ENCODE assay signal across 8 cellular contexts in the genomic region with DNA sequence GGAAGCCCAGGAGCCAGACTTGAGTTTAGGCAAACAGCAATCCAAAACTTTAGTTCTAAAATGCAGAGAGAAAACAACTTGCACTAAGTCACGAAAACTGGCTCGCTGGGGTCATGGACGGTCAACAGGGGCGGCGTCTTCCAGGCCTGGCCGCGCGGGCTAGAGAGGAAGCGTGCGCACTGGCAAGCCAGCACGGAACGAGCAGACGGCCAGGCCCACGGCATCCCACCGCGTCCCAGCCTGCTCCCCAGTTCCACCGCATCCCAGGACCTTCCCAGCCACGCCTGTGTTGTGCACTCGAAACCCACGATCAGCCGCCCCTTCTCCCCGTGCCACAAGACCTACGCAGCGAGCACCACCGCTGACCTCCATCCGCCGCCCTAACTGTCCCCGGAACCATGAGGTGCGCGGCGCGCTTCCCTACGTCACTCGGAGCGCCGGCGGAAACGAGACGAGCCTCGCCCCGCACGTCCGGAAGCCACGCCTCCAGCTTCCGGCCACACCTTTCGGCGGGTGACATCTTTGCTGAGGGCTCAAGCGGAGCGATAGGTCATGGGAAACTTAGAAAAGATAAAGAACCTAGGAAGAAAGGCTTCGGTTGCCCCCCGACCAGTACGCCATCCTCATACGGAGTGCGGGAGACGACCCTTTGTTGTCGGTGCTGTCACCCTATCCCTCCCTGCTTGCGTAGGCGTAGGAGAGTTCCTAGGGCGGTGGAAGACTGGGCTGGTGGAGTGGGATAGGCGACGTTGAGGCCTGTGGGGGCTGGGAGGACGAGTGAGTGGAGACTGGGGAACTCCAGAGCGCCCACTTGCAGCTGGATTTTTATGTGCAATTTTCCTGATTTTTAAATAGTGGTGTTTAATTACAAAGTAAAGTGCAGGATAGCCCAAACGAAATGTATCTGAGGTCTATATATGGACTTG. TPM values are rescaled to one million over a fixed set of nuclear protein-coding genes. Genes with fewer than 3 reads are reported as not detected.
DNase-seq lines count a peak whose midpoint lies in the region; ATAC-seq, FAIRE-seq and TF ChIP-seq lines count a peak whose summit lies in the region.

A gene (minus strand): TSS at position 400 of the 926 bp plus-strand sequence. CDS start 2,460 bp downstream, outside the sequence.

- peak; percentile 97 for FAIRE-seq in GM18507 (lab: Jason Lieb, UNC)

- intact Hi-C loops in aorta (cut with DNase I) = loop anchor here in 1 of 2 donors (10.0 kb wide), 1 partner anchor 127 kb away; no protein-coding TSS in a partner anchor

- H3K4me3 ChIP-seq in astrocyte of the cerebellum (ENCODE audit: low read depth, low read length) (peak within 1 kb of the TSS; percentile 90), rectal smooth muscle tissue (ENCODE audit: low read length) (peak within 1 kb of the TSS; percentile 97), aorta (ENCODE audit: low read length in 2 of 2) (peak within 1 kb of the TSS; percentile 27 to 67)

- peak within 1 kb of the TSS; percentile 83 for H3K9ac ChIP-seq in rectal smooth muscle tissue (ENCODE audit: low read length)

- in situ Hi-C loops in astrocyte of the cerebellum (cut with HindIII; ENCODE audit: low sequenced_read_pairs) = no loop called here

- peak; percentile 92 for DNase-seq in GM18507 (ENCODE audit: extremely low spot score, insufficient read length, low read depth)
- DNase-seq in NCI-H2029 (lab: John Stamatoyannopoulos, UW) = peak; percentile 94
- DNase-seq in T-helper 22 cell (ENCODE audit: low read depth) = peak; percentile 89
- peak; percentile 76 for DNase-seq in astrocyte of the cerebellum (ENCODE audit: low read depth)
- peak; percentile 94 for DNase-seq in hepatic stellate cell (ENCODE audit: low spot score)
- peak; percentile 97 to 99 for DNase-seq in aorta

- H3K36me3 ChIP-seq in rectal smooth muscle tissue (ENCODE audit: control insufficient read depth, insufficient read depth, low read length) (peaks cover 23% of the 10 kb centered on the region), aorta (ENCODE audit: control insufficient read depth in 1 of 2, insufficient read depth in 2 of 2, low read length in 1 of 2) (peaks cover 6 to 8% of the 10 kb centered on the region in 2 donors)

- peak; percentile 51 for TF ChIP-seq CTCF in astrocyte of the cerebellum (IDR thresholded peaks at IDR 0.05; ENCODE audit: low read depth, low read length, missing control alignments)

- H3K9me3 ChIP-seq in aorta (ENCODE audit: control insufficient read depth, low read length) = no peaks in the 10 kb centered on the region

- ATAC-seq in HG02981 (IDR thresholded peaks at IDR 0.05; ENCODE audit: unreplicated experiment) = peak; percentile 94
- ATAC-seq in aorta (ENCODE audit: low FRiP score) = peak; percentile 99

- 0% methylated on average over 64 of the region's 64 CpGs for WGBS in aorta, 2 donors

- H3K27me3 ChIP-seq in rectal smooth muscle tissue (ENCODE audit: control insufficient read depth, insufficient read depth, low read length) (no peaks in the 10 kb centered on the region), aorta (ENCODE audit: control insufficient read depth in 1 of 2, insufficient read depth in 2 of 2, low read length in 1 of 2) (no peaks in the 10 kb centered on the region)

- H3K27ac ChIP-seq in rectal smooth muscle tissue (ENCODE audit: low read depth, low read length) = peak within 1 kb of the TSS; percentile 89
- H3K27ac ChIP-seq in aorta (ENCODE audit: low read depth in 1 of 2, low read length in 2 of 2) = peak within 1 kb of the TSS; percentile 69 to 91

- H3K4me1 ChIP-seq in rectal smooth muscle tissue (ENCODE audit: control insufficient read depth, insufficient read depth, low read length) = peaks cover 2% of the 10 kb centered on the region
- no peaks in the 10 kb centered on the region for H3K4me1 ChIP-seq in aorta (ENCODE audit: control insufficient read depth in 1 of 2, insufficient read depth in 2 of 2, low read length in 2 of 2)

RNA-seq across cellular contexts. Expression of the gene that starts here (rescaled TPM):
- 10 to 100 TPM; 35.0 to 41.4 TPM for total RNA-seq in aorta
- 10 to 100 TPM; 14.4 to 41.8 TPM for polyA plus RNA-seq in aorta

Comparison
In these comparisons a context has a peak if more than half of its experiments do, and no peak if none do; other contexts are left out.
1. Peak in every context shown above with its lines: DNase-seq, ATAC-seq, H3K4me3 ChIP-seq and H3K27ac ChIP-seq.
2. H3K4me3 ChIP-seq: peak in every context shown above with its lines; median percentile 97 in rectal smooth muscle tissue; 90 in astrocyte of the cerebellum; 47 in aorta.